In the genomic region with DNA sequence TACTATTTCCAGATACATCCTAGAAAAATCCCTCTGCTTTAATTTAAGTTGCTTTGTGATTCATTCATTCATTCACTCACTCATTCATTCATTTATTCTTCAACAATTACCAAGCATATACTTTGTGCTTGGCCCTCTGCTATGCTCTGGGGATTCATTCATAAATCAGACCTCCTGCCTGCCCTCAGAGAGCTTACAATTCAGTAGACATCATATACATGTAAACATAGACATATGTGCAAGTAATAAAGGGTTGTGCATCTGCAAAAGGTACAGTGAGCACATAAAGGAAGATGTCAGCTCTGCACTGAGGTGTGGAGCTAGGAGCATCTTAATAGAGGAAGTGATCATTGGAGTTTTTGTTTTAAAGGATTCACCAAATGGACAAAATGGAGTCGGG, we compare ENCODE assay signal across 33 cellular contexts.
DNase-seq lines count a peak whose midpoint lies in the region; ATAC-seq, FAIRE-seq and TF ChIP-seq lines count a peak whose summit lies in the region.
"Had no signal": no experiment of that assay in that cellular context is flagged by ENCODE, and none has a peak within 500 bp of the region (broad histone marks: within the 10 kb centered on the region; RNA-seq: fewer than 3 reads in every experiment).

No MANE protein-coding gene starts in this region.

- CTCF ChIA-PET in HepG2 (lab: Yijun Ruan, JAX; ENCODE audit: low intra/inter-chr PET ratio, low total read pairs), result no interaction called here
- CTCF ChIA-PET in K562 (lab: Yijun Ruan, JAX; ENCODE audit: low intra/inter-chr PET ratio), result no interaction called here

- no peak overlapping the region for H2AFZ ChIP-seq in HepG2 (ENCODE audit: low read length)
- H2AFZ ChIP-seq in K562 (ENCODE audit: low read depth, low read length), result no peak overlapping the region

- 56% methylated on average over 1 of the region's 1 CpG for WGBS in HepG2 (ENCODE audit: low lambda C conversion rate)
- WGBS in right lobe of liver (ENCODE audit: insufficient coverage, low coverage, low lambda C conversion rate, missing lambda C conversion rate), result 91% methylated on average over 1 of the region's 1 CpG
- WGBS in K562 (ENCODE audit: insufficient coverage, low coverage, missing lambda C conversion rate), result 0% methylated on average over 1 of the region's 1 CpG

- TF ChIP-seq RAD21 in HepG2 (CRISPR knock-in tag; IDR thresholded peaks at IDR 0.05) (no peak), K562 (CRISPR knock-in tag; conservative IDR thresholded peaks at IDR 0.05 in 1 of 2, IDR thresholded peaks at IDR 0.05 in 1 of 2) (no peak)

- DNase-seq in HepG2 (ENCODE audit: low spot score) (no peak), right lobe of liver (no peak), K562 (ENCODE audit: extremely low read depth in 1 of 4, low spot score in 3 of 4) (no peak)
- DNase-seq in activated T-helper 1 cell treated with anti-CD3 and anti-CD28 coated beads, Interleukin-12 subunit alpha, Interleukin-12 subunit beta, Interleukin-2, Interleukin-4 antibody, amounts not matched to agents 30 ng/mL and 10 ng/mL and 1 ng/mL, durations not matched to agents 14 hours and 24 hours and 36 hours (ENCODE audit: low spot score), result no peak
- DNase-seq: 8988T; ACHN; AML-193; BE2C; C1 segment of cervical spinal cord; Caco-2; Calu3; CD4-positive, alpha-beta memory T cell; CD4-positive, alpha-beta T cell; CD4-positive, CD25-positive, alpha-beta regulatory T cell; CD8-positive, alpha-beta memory T cell; CD8-positive, alpha-beta T cell; COR-L47; DMS 273 treated with DMSO at 0.1 percent for 48 hours; DMS153; DMS53; DMS79; DMS79 treated with DMSO at 0.1 percent for 48 hours; DND-41; EL had no signal

- BruUV-seq in HepG2 (replicated peaks; lab: Mats Ljungman, UMichigan) (no TSS peak), K562 (replicated peaks; lab: Mats Ljungman, UMichigan) (no TSS peak)

- H3K36me3 ChIP-seq in HepG2 (replicated peaks in 1 of 2; ENCODE audit: control insufficient read depth in 1 of 2, insufficient read depth in 2 of 2, low read length in 2 of 2), result no peaks in the 10 kb centered on the region
- no peaks in the 10 kb centered on the region for H3K36me3 ChIP-seq in right lobe of liver
- no peaks in the 10 kb centered on the region for H3K36me3 ChIP-seq in K562 (ENCODE audit: control insufficient read depth, insufficient read depth, low read length)
- H3K36me3 ChIP-seq: BE2C; BLaER1; BLaER1 treated with 17β-estradiol and CSF1 and Interleukin-3, amounts not matched to agents 10 nM and 100 nM had no signal

- H3K27me3 Mint-ChIP-seq in activated T-helper 1 cell treated with anti-CD3 and anti-CD28 coated beads, Interleukin-12 subunit alpha, Interleukin-12 subunit beta, Interleukin-2, Interleukin-4 antibody, amounts not matched to agents 30 ng/mL and 10 ng/mL and 1 ng/mL, durations not matched to agents 14 hours and 24 hours and 36 hours (ENCODE audit: insufficient read depth), result peaks cover 3% of the 10 kb centered on the region
- H3K27me3 Mint-ChIP-seq: CD4-positive, alpha-beta memory T cell; CD4-positive, alpha-beta T cell; CD4-positive, CD25-positive, alpha-beta regulatory T cell had no signal

- no peaks in the 10 kb centered on the region for H3K4me1 Mint-ChIP-seq in activated T-helper 1 cell treated with anti-CD3 and anti-CD28 coated beads, Interleukin-12 subunit alpha, Interleukin-12 subunit beta, Interleukin-2, Interleukin-4 antibody, amounts not matched to agents 30 ng/mL and 10 ng/mL and 1 ng/mL, durations not matched to agents 14 hours and 24 hours and 36 hours (ENCODE audit: low read depth)
- H3K4me1 Mint-ChIP-seq: B cell; CD14-positive monocyte; CD4-positive, alpha-beta memory T cell; CD8-positive, alpha-beta memory T cell had no signal

- H3K4me1 ChIP-seq in HepG2 (ENCODE audit: insufficient read depth, low read length) (peaks cover 51% of the 10 kb centered on the region), right lobe of liver (peaks cover 0 to 3% (median 0%) of the 10 kb centered on the region in 4 donors), K562 (replicated peaks in 1 of 2; ENCODE audit: control insufficient read depth in 2 of 2, insufficient read depth in 2 of 2, low read length in 2 of 2) (no peaks in the 10 kb centered on the region)
- H3K4me1 ChIP-seq: A549; BE2C; BLaER1; BLaER1 treated with 17β-estradiol and CSF1 and Interleukin-3, amounts not matched to agents 10 nM and 100 nM had no signal

- POLR2A ChIA-PET in HepG2 (lab: Yijun Ruan, JAX) (no interaction called here), K562 (lab: Yijun Ruan, JAX) (no interaction called here)

- H3K4me2 ChIP-seq in HepG2 (ENCODE audit: low read depth, low read length) (no peak overlapping the region), K562 (ENCODE audit: insufficient read depth, low read length) (no peak overlapping the region)
- H3K4me2 ChIP-seq: A549; BLaER1; BLaER1 treated with 17β-estradiol and CSF1 and Interleukin-3, amounts not matched to agents 10 nM and 100 nM had no signal

- H3K4me3 Mint-ChIP-seq in activated T-helper 1 cell treated with anti-CD3 and anti-CD28 coated beads, Interleukin-12 subunit alpha, Interleukin-12 subunit beta, Interleukin-2, Interleukin-4 antibody, amounts not matched to agents 30 ng/mL and 10 ng/mL and 1 ng/mL, durations not matched to agents 14 hours and 24 hours and 36 hours, result no peak overlapping the region
- H3K4me3 Mint-ChIP-seq: B cell; CD14-positive monocyte; CD4-positive, alpha-beta memory T cell; CD4-positive, alpha-beta T cell; CD4-positive, CD25-positive, alpha-beta regulatory T cell; CD8-positive, alpha-beta memory T cell; CD8-positive, alpha-beta T cell had no signal

- in situ Hi-C loops in HepG2 (cut with HindIII; ENCODE audit: extremely low pct_ligation_motif_present, low pct_unique_long_range_greater_than_20kb), result no loop called here
- in situ Hi-C loops in K562 (cut with MboI), result no loop called here

- no peaks in the 10 kb centered on the region for H4K20me1 ChIP-seq in HepG2 (ENCODE audit: insufficient read depth, low read length)
- no peaks in the 10 kb centered on the region for H4K20me1 ChIP-seq in K562 (replicated peaks; ENCODE audit: control insufficient read depth, insufficient read depth, low read length)
- H4K20me1 ChIP-seq: BLaER1; BLaER1 treated with 17β-estradiol and CSF1 and Interleukin-3, amounts not matched to agents 10 nM and 100 nM had no signal

- H3K9me3 ChIP-seq in HepG2 (ENCODE audit: low read length) (no peaks in the 10 kb centered on the region), right lobe of liver (no peaks in the 10 kb centered on the region), K562 (replicated peaks; ENCODE audit: control insufficient read depth, insufficient read depth, low read depth, low read length) (no peaks in the 10 kb centered on the region)
- H3K9me3 ChIP-seq: A549; BE2C; BLaER1; BLaER1 treated with 17β-estradiol and CSF1 and Interleukin-3, amounts not matched to agents 10 nM and 100 nM; Caco-2 had no signal

- H3K79me2 ChIP-seq in HepG2 (ENCODE audit: insufficient read depth, low read length) (no peaks in the 10 kb centered on the region), K562 (ENCODE audit: control insufficient read depth, insufficient read depth, low read length) (no peaks in the 10 kb centered on the region)

- no peak for FAIRE-seq in HepG2 (lab: Jason Lieb, UNC)
- FAIRE-seq in K562 (lab: Jason Lieb, UNC), result no peak
- FAIRE-seq: A204.1, A549, D721Med had no signal

- H3K9me1 ChIP-seq in K562 (ENCODE audit: control insufficient read depth, insufficient read depth, low read length), result no peaks in the 10 kb centered on the region

- H3K27ac Mint-ChIP-seq in activated T-helper 1 cell treated with anti-CD3 and anti-CD28 coated beads, Interleukin-12 subunit alpha, Interleukin-12 subunit beta, Interleukin-2, Interleukin-4 antibody, amounts not matched to agents 30 ng/mL and 10 ng/mL and 1 ng/mL, durations not matched to agents 14 hours and 24 hours and 36 hours, result no peak overlapping the region
- H3K27ac Mint-ChIP-seq: B cell; CD14-positive monocyte; CD4-positive, alpha-beta memory T cell; CD4-positive, alpha-beta T cell; CD4-positive, CD25-positive, alpha-beta regulatory T cell; CD8-positive, alpha-beta memory T cell; CD8-positive, alpha-beta T cell had no signal

- H3K36me3 Mint-ChIP-seq in activated T-helper 1 cell treated with anti-CD3 and anti-CD28 coated beads, Interleukin-12 subunit alpha, Interleukin-12 subunit beta, Interleukin-2, Interleukin-4 antibody, amounts not matched to agents 30 ng/mL and 10 ng/mL and 1 ng/mL, durations not matched to agents 14 hours and 24 hours and 36 hours (ENCODE audit: low read depth), result no peaks in the 10 kb centered on the region
- H3K36me3 Mint-ChIP-seq: CD14-positive monocyte; CD4-positive, alpha-beta memory T cell; CD4-positive, CD25-positive, alpha-beta regulatory T cell; CD8-positive, alpha-beta T cell had no signal

- H3K9ac ChIP-seq in HepG2 (ENCODE audit: insufficient read depth, low read depth, low read length) (no peak overlapping the region), K562 (ENCODE audit: insufficient read depth in 1 of 2, low read depth in 2 of 2, low read length in 2 of 2) (no peak overlapping the region)
- H3K9ac ChIP-seq: BLaER1; BLaER1 treated with 17β-estradiol and CSF1 and Interleukin-3, amounts not matched to agents 10 nM and 100 nM had no signal

- H3K27me3 ChIP-seq in HepG2 (ENCODE audit: control insufficient read depth in 1 of 2, insufficient read depth in 2 of 2, low read length in 2 of 2), result no peaks in the 10 kb centered on the region; a peak in 1 of 5 replicates
- H3K27me3 ChIP-seq in right lobe of liver, result no peaks in the 10 kb centered on the region
- H3K27me3 ChIP-seq in K562 (ENCODE audit: control insufficient read depth in 2 of 2, insufficient read depth in 2 of 2, low read length in 2 of 2), result peaks cover 0 to 7% of the 10 kb centered on the region in 2 experiments; a peak in 1 of 5 replicates
- H3K27me3 ChIP-seq: BE2C; BLaER1; BLaER1 treated with 17β-estradiol and CSF1 and Interleukin-3, amounts not matched to agents 10 nM and 100 nM had no signal

- TF ChIP-seq CTCF in HepG2 (CRISPR knock-in tag; IDR thresholded peaks at IDR 0.05) (no peak), right lobe of liver (IDR thresholded peaks at IDR 0.05) (no peak), K562 (IDR thresholded peaks at IDR 0.05 in 2 of 3, conservative IDR thresholded peaks at IDR 0.05 in 1 of 3; ENCODE audit: insufficient read depth in 2 of 3, low read depth in 1 of 3, low read length in 3 of 3) (no peak)

- ATAC-seq in HepG2 (no peak), right lobe of liver (no peak), K562 (no peak)
- ATAC-seq: A549; CD8-positive, alpha-beta T cell had no signal

- no peak overlapping the region for H3K27ac ChIP-seq in HepG2 (ENCODE audit: extremely low read length, insufficient read depth, low read length)
- no peak overlapping the region for H3K27ac ChIP-seq in right lobe of liver
- no peak overlapping the region for H3K27ac ChIP-seq in K562 (ENCODE audit: extremely low read depth, low read depth, low read length)
- H3K27ac ChIP-seq: 22Rv1; A549; BLaER1; BLaER1 treated with 17β-estradiol and CSF1 and Interleukin-3, amounts not matched to agents 10 nM and 100 nM; C4-2B had no signal

- no peaks in the 10 kb centered on the region for H3K9me3 Mint-ChIP-seq in activated T-helper 1 cell treated with anti-CD3 and anti-CD28 coated beads, Interleukin-12 subunit alpha, Interleukin-12 subunit beta, Interleukin-2, Interleukin-4 antibody, amounts not matched to agents 30 ng/mL and 10 ng/mL and 1 ng/mL, durations not matched to agents 14 hours and 24 hours and 36 hours
- H3K9me3 Mint-ChIP-seq: CD4-positive, alpha-beta T cell; CD8-positive, alpha-beta memory T cell; CD8-positive, alpha-beta T cell had no signal

- TF ChIP-seq EP300 in HepG2 (IDR thresholded peaks at IDR 0.05; ENCODE audit: low read depth in 2 of 2, low read length in 2 of 2), result no peak
- TF ChIP-seq EP300 in HepG2 (CRISPR knock-in tag; IDR thresholded peaks at IDR 0.05; ENCODE audit: borderline replicate concordance), result no peak
- TF ChIP-seq EP300 in K562 (IDR thresholded peaks at IDR 0.05; ENCODE audit: low read length), result no peak

- intact Hi-C loops in HepG2 (cut with micrococcal nuclease; ENCODE audit: unreplicated experiment), result no loop called here
- intact Hi-C loops in right lobe of liver (cut with DNase I), result no loop called here
- intact Hi-C loops in K562 (cut with micrococcal nuclease), result no loop called here
- intact Hi-C loops in activated T-helper 1 cell treated with anti-CD3 and anti-CD28 coated beads, Interleukin-12 subunit alpha, Interleukin-12 subunit beta, Interleukin-2, Interleukin-4 antibody, amounts not matched to agents 30 ng/mL and 10 ng/mL and 1 ng/mL, durations not matched to agents 14 hours and 24 hours and 36 hours (cut with micrococcal nuclease), result no loop called here

- no peak overlapping the region for H3K4me3 ChIP-seq in HepG2 (replicated peaks in 1 of 3; ENCODE audit: insufficient read depth in 1 of 3, low read depth in 2 of 3, low read length in 3 of 3)
- H3K4me3 ChIP-seq in right lobe of liver, result no peak overlapping the region
- H3K4me3 ChIP-seq in K562, result no peak overlapping the region
- H3K4me3 ChIP-seq: A549; BLaER1; BLaER1 treated with 17β-estradiol and CSF1 and Interleukin-3, amounts not matched to agents 10 nM and 100 nM had no signal

- no peak for TF ChIP-seq POLR2A in HepG2 (IDR thresholded peaks at IDR 0.05; ENCODE audit: insufficient read depth in 1 of 2, low read depth in 2 of 2, low read length in 2 of 2)
- TF ChIP-seq POLR2A in right lobe of liver (IDR thresholded peaks at IDR 0.05), result no peak
- TF ChIP-seq POLR2A in K562 (conservative IDR thresholded peaks at IDR 0.05), result no peak

Comparison
In these comparisons a context has a peak if more than half of its experiments do, and no peak if none do; other contexts are left out.
1. Of the 241 proteins assayed by ChIP-seq in both HepG2 and K562: peak only in HepG2: none; only in K562: none; in both: ZNF24; in neither: 239; mixed calls (peak in some experiments, not most) for 1.